Comparison of ENCODE assay signal across 1 cellular context in the genomic region with DNA sequence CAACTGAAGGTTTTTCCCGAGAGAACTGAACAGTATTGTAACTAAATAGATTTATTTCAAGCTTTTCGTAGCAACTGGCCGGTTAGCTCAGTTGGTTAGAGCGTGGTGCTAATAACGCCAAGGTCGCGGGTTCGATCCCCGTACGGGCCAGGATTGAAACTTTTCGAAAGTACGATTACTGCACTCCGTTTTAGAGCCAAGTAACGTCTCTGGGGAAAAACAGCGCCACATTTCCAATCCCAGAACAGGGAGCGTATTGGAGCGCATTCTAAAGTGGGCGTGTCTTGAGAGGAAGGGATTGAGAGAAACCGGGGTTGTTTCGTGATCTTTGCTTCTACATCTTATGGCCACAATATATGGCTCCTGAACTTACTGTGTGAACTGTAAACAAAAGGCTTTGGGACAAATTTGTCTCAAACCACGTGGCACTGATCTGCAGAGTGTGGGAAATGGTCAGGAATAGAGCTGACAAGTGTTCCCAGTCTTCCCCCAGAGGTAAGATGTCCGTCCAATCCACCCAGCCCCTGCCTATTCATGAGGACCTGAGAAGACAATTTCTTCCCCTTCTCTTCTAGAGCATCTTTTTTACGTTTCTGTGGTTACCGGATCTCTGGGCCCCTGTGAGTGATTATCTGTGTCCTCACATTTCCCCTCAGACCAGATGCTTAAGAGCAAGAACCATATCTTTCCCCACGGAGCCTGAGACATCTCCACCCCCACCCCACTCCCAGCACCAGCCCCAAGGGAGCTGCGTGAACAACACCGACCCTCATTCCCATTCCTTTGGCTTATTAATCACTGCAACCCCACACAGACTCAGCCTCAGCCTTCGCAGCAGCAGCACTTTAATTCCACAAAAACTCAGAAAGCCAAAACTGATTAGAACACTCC.
TF ChIP-seq lines count a peak whose summit lies in the region.

No MANE protein-coding gene starts in this region.

TF ChIP-seq in HepG2, 621 proteins besides CTCF, POLR2A, EP300 and RAD21 (continued from another document and continues in another):
- TF ChIP-seq, protein P1, sequence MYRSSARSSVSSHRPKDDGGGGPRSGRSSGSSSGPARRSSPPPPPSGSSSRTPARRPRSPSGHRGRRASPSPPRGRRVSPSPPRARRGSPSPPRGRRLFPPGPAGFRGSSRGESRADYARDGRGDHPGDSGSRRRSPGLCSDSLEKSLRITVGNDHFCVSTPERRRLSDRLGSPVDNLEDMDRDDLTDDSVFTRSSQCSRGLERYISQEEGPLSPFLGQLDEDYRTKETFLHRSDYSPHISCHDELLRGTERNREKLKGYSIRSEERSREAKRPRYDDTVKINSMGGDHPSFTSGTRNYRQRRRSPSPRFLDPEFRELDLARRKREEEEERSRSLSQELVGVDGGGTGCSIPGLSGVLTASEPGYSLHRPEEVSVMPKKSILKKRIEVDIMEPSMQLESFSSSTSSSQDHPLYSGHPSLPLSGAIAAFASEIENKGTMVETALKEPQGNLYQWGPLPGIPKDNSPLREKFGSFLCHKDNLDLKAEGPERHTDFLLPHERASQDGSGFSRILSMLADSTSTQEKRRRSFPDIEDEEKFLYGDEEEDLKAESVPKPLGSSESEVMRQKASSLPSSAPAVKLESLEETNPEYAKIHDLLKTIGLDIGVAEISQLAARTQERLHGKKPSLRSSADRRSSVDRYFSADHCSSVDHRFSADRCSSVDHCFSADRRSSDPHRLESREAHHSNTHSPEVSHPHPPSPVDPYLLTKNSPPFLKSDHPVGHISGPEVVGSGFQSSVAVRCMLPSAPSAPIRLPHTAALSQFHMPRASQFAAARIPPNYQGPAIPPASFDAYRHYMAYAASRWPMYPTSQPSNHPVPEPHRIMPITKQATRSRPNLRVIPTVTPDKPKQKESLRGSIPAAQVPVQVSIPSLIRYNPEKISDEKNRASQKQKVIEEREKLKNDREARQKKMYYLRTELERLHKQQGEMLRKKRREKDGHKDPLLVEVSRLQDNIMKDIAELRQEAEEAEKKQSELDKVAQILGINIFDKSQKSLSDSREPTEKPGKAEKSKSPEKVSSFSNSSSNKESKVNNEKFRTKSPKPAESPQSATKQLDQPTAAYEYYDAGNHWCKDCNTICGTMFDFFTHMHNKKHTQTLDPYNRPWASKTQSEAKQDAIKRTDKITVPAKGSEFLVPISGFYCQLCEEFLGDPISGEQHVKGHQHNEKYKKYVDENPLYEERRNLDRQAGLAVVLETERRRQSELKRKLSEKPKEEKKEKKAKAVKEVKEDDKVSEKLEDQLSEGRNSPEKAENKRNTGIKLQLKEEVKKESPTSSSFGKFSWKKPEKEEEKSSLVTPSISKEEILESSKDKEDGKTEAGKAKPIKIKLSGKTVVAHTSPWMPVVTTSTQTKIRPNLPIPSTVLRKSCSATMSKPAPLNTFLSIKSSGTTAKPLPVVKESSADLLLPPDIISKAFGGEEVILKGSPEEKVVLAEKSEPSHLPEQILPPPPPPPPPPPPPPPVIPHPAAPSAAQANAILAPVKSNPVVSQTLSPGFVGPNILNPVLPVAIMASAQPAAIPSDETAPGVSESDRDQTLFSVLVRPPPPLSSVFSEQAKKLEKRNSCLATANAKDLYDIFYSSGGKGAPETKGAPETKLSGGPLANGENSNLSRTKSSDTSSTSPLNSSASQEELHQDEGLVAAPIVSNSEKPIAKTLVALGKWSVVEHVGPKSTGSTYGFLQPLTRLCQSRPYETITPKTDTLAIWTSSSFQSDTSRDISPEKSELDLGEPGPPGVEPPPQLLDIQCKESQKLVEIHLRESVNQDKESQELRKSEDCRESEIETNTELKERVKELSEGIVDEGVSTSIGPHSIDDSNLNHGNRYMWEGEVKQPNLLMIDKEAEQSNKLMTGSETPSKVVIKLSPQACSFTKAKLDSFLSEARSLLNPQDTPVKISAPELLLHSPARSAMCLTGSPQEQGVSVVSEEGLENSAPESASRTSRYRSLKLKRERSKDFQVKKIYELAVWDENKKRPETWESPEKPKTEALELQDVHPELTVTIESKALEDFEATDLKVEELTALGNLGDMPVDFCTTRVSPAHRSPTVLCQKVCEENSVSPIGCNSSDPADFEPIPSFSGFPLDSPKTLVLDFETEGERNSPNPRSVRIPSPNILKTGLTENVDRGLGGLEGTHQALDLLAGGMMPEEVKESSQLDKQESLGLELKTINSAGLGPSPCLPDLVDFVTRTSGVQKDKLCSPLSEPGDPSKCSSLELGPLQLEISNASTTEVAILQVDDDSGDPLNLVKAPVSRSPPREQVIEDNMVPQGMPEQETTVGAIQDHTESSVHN (CRISPR knock-in tag; IDR thresholded peaks at IDR 0.05): no peak
- TF ChIP-seq SRF (IDR thresholded peaks at IDR 0.05; ENCODE audit: low read depth, low read length): no peak
- TF ChIP-seq GPN1 (CRISPR knock-in tag; IDR thresholded peaks at IDR 0.05; ENCODE audit: borderline replicate concordance): no peak
- TF ChIP-seq, protein P2, sequence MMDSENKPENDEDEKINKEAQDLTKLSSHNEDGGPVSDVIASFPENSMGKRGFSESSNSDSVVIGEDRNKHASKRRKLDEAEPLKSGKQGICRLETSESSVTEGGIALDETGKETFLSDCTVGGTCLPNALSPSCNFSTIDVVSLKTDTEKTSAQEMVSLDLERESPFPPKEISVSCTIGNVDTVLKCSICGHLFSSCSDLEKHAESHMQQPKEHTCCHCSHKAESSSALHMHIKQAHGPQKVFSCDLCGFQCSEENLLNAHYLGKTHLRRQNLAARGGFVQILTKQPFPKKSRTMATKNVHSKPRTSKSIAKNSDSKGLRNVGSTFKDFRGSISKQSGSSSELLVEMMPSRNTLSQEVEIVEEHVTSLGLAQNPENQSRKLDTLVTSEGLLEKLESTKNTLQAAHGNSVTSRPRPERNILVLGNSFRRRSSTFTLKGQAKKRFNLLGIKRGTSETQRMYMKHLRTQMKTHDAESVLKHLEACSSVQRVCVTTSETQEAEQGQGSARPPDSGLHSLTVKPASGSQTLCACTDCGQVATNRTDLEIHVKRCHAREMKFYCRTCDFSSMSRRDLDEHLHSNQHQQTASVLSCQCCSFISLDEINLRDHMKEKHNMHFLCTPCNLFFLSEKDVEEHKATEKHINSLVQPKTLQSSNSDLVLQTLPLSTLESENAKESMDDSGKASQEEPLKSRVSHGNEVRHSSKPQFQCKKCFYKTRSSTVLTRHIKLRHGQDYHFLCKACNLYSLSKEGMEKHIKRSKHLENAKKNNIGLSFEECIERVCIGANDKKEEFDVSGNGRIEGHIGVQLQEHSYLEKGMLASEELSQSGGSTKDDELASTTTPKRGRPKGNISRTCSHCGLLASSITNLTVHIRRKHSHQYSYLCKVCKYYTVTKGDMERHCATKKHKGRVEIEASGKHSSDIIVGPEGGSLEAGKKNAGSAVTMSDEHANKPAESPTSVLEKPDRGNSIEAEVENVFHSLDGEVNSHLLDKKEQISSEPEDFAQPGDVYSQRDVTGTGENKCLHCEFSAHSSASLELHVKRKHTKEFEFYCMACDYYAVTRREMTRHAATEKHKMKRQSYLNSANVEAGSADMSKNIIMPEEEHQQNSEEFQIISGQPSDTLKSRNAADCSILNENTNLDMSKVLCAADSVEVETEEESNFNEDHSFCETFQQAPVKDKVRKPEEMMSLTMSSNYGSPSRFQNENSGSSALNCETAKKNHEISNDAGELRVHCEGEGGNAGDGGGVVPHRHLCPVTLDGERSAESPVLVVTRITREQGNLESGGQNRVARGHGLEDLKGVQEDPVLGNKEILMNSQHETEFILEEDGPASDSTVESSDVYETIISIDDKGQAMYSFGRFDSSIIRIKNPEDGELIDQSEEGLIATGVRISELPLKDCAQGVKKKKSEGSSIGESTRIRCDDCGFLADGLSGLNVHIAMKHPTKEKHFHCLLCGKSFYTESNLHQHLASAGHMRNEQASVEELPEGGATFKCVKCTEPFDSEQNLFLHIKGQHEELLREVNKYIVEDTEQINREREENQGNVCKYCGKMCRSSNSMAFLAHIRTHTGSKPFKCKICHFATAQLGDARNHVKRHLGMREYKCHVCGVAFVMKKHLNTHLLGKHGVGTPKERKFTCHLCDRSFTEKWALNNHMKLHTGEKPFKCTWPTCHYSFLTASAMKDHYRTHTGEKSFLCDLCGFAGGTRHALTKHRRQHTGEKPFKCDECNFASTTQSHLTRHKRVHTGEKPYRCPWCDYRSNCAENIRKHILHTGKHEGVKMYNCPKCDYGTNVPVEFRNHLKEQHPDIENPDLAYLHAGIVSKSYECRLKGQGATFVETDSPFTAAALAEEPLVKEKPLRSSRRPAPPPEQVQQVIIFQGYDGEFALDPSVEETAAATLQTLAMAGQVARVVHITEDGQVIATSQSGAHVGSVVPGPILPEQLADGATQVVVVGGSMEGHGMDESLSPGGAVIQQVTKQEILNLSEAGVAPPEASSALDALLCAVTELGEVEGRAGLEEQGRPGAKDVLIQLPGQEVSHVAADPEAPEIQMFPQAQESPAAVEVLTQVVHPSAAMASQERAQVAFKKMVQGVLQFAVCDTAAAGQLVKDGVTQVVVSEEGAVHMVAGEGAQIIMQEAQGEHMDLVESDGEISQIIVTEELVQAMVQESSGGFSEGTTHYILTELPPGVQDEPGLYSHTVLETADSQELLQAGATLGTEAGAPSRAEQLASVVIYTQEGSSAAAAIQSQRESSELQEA (CRISPR knock-in tag; IDR thresholded peaks at IDR 0.05; ENCODE audit: not compliant biosample characterization): no peak
- TF ChIP-seq, protein P3, sequence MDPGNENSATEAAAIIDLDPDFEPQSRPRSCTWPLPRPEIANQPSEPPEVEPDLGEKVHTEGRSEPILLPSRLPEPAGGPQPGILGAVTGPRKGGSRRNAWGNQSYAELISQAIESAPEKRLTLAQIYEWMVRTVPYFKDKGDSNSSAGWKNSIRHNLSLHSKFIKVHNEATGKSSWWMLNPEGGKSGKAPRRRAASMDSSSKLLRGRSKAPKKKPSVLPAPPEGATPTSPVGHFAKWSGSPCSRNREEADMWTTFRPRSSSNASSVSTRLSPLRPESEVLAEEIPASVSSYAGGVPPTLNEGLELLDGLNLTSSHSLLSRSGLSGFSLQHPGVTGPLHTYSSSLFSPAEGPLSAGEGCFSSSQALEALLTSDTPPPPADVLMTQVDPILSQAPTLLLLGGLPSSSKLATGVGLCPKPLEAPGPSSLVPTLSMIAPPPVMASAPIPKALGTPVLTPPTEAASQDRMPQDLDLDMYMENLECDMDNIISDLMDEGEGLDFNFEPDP (CRISPR knock-in tag; conservative IDR thresholded peaks at IDR 0.05): no peak
- peak; percentile 2; the same call in 1 of the 2 replicates for TF ChIP-seq ETV5 (CRISPR knock-in tag; IDR thresholded peaks at IDR 0.05; ENCODE audit: borderline replicate concordance)
- no peak for TF ChIP-seq SATB2 (CRISPR knock-in tag; IDR thresholded peaks at IDR 0.05)
- TF ChIP-seq SMC3 (IDR thresholded peaks at IDR 0.05; ENCODE audit: low read length): no peak
- TF ChIP-seq ZNF510 (CRISPR knock-in tag; IDR thresholded peaks at IDR 0.05; ENCODE audit: low read depth): no peak
- no peak; the same call in 1 of the 2 replicates for TF ChIP-seq ZNF761 (CRISPR knock-in tag; conservative IDR thresholded peaks at IDR 0.05)
- no peak for TF ChIP-seq RFX3 (CRISPR knock-in tag; IDR thresholded peaks at IDR 0.05)
- TF ChIP-seq ZNF124 (CRISPR knock-in tag; IDR thresholded peaks at IDR 0.05): peak; percentile 88
- TF ChIP-seq, protein P4, sequence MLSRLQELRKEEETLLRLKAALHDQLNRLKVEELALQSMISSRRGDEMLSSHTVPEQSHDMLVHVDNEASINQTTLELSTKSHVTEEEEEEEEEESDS (CRISPR knock-in tag; IDR thresholded peaks at IDR 0.05; ENCODE audit: borderline replicate concordance): no peak
- TF ChIP-seq KLF11 (CRISPR knock-in tag; IDR thresholded peaks at IDR 0.05): 0 out of 2 replicates have a peak, but pooled peaks have one; percentile 52
- TF ChIP-seq MBD4 (IDR thresholded peaks at IDR 0.05; ENCODE audit: borderline replicate concordance, low read length): 0 out of 2 replicates have a peak, but pooled peaks have one; percentile 21
- no peak; the same call in 1 of the 2 replicates for TF ChIP-seq ISL2 (CRISPR knock-in tag; IDR thresholded peaks at IDR 0.05)
- TF ChIP-seq ZNF143 (CRISPR knock-in tag; IDR thresholded peaks at IDR 0.05): no peak
- no peak for TF ChIP-seq TEAD2 (CRISPR knock-in tag; IDR thresholded peaks at IDR 0.05)
- TF ChIP-seq ZFP36L2 (CRISPR knock-in tag; IDR thresholded peaks at IDR 0.05): no peak
- TF ChIP-seq KLF12 (CRISPR knock-in tag; IDR thresholded peaks at IDR 0.05; ENCODE audit: borderline replicate concordance): no peak
- TF ChIP-seq ZBTB1 (CRISPR knock-in tag; IDR thresholded peaks at IDR 0.05; ENCODE audit: borderline replicate concordance): no peak
- TF ChIP-seq ERF (CRISPR knock-in tag; IDR thresholded peaks at IDR 0.05): peak; percentile 44
- TF ChIP-seq RORA (CRISPR knock-in tag; IDR thresholded peaks at IDR 0.05): no peak; the same call in 1 of the 2 replicates
- TF ChIP-seq ZNF354B (CRISPR knock-in tag; IDR thresholded peaks at IDR 0.05): 0 out of 2 replicates have a peak, but pooled peaks have one; percentile 49
- TF ChIP-seq, protein P5, sequence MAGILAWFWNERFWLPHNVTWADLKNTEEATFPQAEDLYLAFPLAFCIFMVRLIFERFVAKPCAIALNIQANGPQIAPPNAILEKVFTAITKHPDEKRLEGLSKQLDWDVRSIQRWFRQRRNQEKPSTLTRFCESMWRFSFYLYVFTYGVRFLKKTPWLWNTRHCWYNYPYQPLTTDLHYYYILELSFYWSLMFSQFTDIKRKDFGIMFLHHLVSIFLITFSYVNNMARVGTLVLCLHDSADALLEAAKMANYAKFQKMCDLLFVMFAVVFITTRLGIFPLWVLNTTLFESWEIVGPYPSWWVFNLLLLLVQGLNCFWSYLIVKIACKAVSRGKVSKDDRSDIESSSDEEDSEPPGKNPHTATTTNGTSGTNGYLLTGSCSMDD (CRISPR knock-in tag; IDR thresholded peaks at IDR 0.05): no peak
- TF ChIP-seq SNRNP70 (IDR thresholded peaks at IDR 0.05; ENCODE audit: low read depth, low read length): no peak
